ENCODE assay signal across 8 cellular contexts in the genomic region with DNA sequence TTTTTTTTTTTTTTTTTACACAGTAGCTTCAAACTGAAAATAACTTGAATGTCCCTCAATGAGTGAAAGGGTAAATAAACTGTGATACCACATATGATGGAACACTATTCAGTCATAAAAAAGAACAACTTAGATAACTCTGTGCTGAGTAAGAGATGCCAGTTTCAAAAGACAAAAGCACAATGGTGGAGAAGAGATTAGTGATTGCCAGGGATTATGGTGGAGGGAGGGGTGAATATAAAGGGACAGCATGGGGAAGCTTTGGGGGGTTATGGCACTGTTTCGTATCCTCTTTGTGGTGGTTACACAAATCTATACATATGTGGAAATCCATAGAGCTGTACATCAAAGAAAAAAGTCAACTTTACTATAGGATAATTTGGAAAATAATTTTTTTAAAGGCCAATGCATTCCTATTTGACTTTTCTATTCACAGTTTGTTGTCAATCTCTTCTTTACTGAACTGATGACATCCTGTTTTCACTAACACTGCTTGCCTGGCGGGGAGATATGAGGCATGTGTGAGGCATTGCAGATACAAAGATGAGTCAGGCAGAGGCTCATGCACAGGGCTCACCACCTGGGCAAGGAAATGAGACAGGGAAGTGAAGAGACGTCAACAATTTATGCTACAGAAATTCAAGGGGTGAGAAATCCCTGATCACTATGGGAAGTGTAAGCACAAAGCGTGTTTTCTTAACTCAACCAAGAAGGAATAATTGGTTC.
DNase-seq lines count a peak whose midpoint lies in the region; ATAC-seq, FAIRE-seq and TF ChIP-seq lines count a peak whose summit lies in the region.

No MANE protein-coding gene starts in this region.

- H3K36me3 ChIP-seq in keratinocyte (ENCODE audit: control insufficient read depth in 2 of 2, extremely low read depth in 1 of 2, insufficient read depth in 2 of 2, low read length in 2 of 2), result no peaks in the 10 kb centered on the region
- no peaks in the 10 kb centered on the region for H3K36me3 ChIP-seq in WERI-Rb-1

- no peaks in the 10 kb centered on the region for H3K79me2 ChIP-seq in keratinocyte (ENCODE audit: control insufficient read depth, insufficient read depth, low read length)

- H3K4me1 ChIP-seq in keratinocyte (ENCODE audit: control insufficient read depth, extremely low read depth, insufficient read depth, low read length), result peaks cover 32% of the 10 kb centered on the region

- no peak for TF ChIP-seq CTCF in GM10248 (IDR thresholded peaks at IDR 0.05; ENCODE audit: control extremely low read depth, extremely low read depth, low read depth, missing control alignments)
- no peak for TF ChIP-seq CTCF in keratinocyte (optimal IDR thresholded peaks at IDR 0.05 in 1 of 3, IDR thresholded peaks at IDR 0.05 in 1 of 3, conservative IDR thresholded peaks at IDR 0.05 in 1 of 3; ENCODE audit: extremely low read depth in 1 of 3, insufficient read depth in 2 of 3, low read length in 3 of 3)
- TF ChIP-seq CTCF in WERI-Rb-1 (IDR thresholded peaks at IDR 0.05; ENCODE audit: low read depth, low read length), result no peak

- H3K4me3 Mint-ChIP-seq in activated T-cell treated with anti-CD3 and anti-CD28 coated beads, Interleukin-2, amount 50 U/mL, for 72 hours, result peak overlapping the region; percentile 19 to 79
- H3K4me3 Mint-ChIP-seq in stimulated activated effector memory CD8-positive, alpha-beta T cell treated with anti-CD3 and anti-CD28 coated beads, Interleukin-12 subunit alpha, Interleukin-12 subunit beta, amount 100 ng/mL, for 72 hours, result peak overlapping the region; percentile 2

- H3K9me3 ChIP-seq in keratinocyte (ENCODE audit: control insufficient read depth, low read depth, low read length), result no peaks in the 10 kb centered on the region
- no peaks in the 10 kb centered on the region for H3K9me3 ChIP-seq in WERI-Rb-1 (ENCODE audit: severe bottlenecking)

- H3K9ac ChIP-seq in keratinocyte (ENCODE audit: control insufficient read depth, extremely low read depth, insufficient read depth, low read length), result peak overlapping the region; percentile 71

- H3K27ac ChIP-seq in keratinocyte (ENCODE audit: control insufficient read depth, insufficient read depth, low read length) (peak overlapping the region; percentile 96), WERI-Rb-1 (no peak overlapping the region)

- peak; percentile 91 to 92 for ATAC-seq in activated T-cell treated with anti-CD3 and anti-CD28 coated beads, Interleukin-2, amount 50 U/mL, for 72 hours (replicated peaks in 1 of 2)
- ATAC-seq in stimulated activated effector memory CD8-positive, alpha-beta T cell treated with anti-CD3 and anti-CD28 coated beads, Interleukin-12 subunit alpha, Interleukin-12 subunit beta, amount 100 ng/mL, for 72 hours, result peak; percentile 94

- no peaks in the 10 kb centered on the region for H4K20me1 ChIP-seq in keratinocyte (ENCODE audit: control insufficient read depth, extremely low read depth, insufficient read depth, low read length)

- H3K4me2 ChIP-seq in keratinocyte (ENCODE audit: control insufficient read depth, extremely low read depth, insufficient read depth, low read depth, low read length), result peak overlapping the region; percentile 59

- dilution Hi-C loops in keratinocyte (cut with MboI; ENCODE audit: extremely low pct_ligation_motif_present, low sequenced_read_pairs), result no loop called here

- peaks cover 0 to 2% of the 10 kb centered on the region in 2 donors for H3K36me3 Mint-ChIP-seq in activated T-cell treated with anti-CD3 and anti-CD28 coated beads, Interleukin-2, amount 50 U/mL, for 72 hours (ENCODE audit: insufficient read depth in 2 of 2)
- H3K36me3 Mint-ChIP-seq in stimulated activated effector memory CD8-positive, alpha-beta T cell treated with anti-CD3 and anti-CD28 coated beads, Interleukin-12 subunit alpha, Interleukin-12 subunit beta, amount 100 ng/mL, for 72 hours, result no peaks in the 10 kb centered on the region

- H3K9me1 ChIP-seq in keratinocyte (ENCODE audit: control insufficient read depth, extremely low read depth, insufficient read depth, low read length), result no peaks in the 10 kb centered on the region

- POLR2A ChIA-PET in GM10248 (lab: Yijun Ruan, JAX), result no interaction called here

- H3K27me3 Mint-ChIP-seq in activated T-cell treated with anti-CD3 and anti-CD28 coated beads, Interleukin-2, amount 50 U/mL, for 72 hours (ENCODE audit: low read depth), result peaks cover 20% of the 10 kb centered on the region

- no peaks in the 10 kb centered on the region for H3K27me3 ChIP-seq in keratinocyte (ENCODE audit: control insufficient read depth, extremely low read depth, insufficient read depth, low read length)
- H3K27me3 ChIP-seq in WERI-Rb-1 (ENCODE audit: insufficient read depth, low read depth, severe bottlenecking), result no peaks in the 10 kb centered on the region

- H3K27ac Mint-ChIP-seq in activated T-cell treated with anti-CD3 and anti-CD28 coated beads, Interleukin-2, amount 50 U/mL, for 72 hours, result peak overlapping the region; percentile 88
- peak overlapping the region; percentile 82 for H3K27ac Mint-ChIP-seq in stimulated activated effector memory CD8-positive, alpha-beta T cell treated with anti-CD3 and anti-CD28 coated beads, Interleukin-12 subunit alpha, Interleukin-12 subunit beta, amount 100 ng/mL, for 72 hours

- peak overlapping the region; percentile 10 for H2AFZ ChIP-seq in keratinocyte (ENCODE audit: control insufficient read depth, low read length)

- peaks cover 41% of the 10 kb centered on the region for H3K4me1 Mint-ChIP-seq in activated T-cell treated with anti-CD3 and anti-CD28 coated beads, Interleukin-2, amount 50 U/mL, for 72 hours (ENCODE audit: low read depth)
- peaks cover 18% of the 10 kb centered on the region for H3K4me1 Mint-ChIP-seq in stimulated activated effector memory CD8-positive, alpha-beta T cell treated with anti-CD3 and anti-CD28 coated beads, Interleukin-12 subunit alpha, Interleukin-12 subunit beta, amount 100 ng/mL, for 72 hours

- H3K9me3 Mint-ChIP-seq in activated T-cell treated with anti-CD3 and anti-CD28 coated beads, Interleukin-2, amount 50 U/mL, for 72 hours, result no peaks in the 10 kb centered on the region
- H3K9me3 Mint-ChIP-seq in stimulated activated effector memory CD8-positive, alpha-beta T cell treated with anti-CD3 and anti-CD28 coated beads, Interleukin-12 subunit alpha, Interleukin-12 subunit beta, amount 100 ng/mL, for 72 hours, result no peaks in the 10 kb centered on the region

- H3K4me3 ChIP-seq in keratinocyte (ENCODE audit: control insufficient read depth in 2 of 3, extremely low read depth in 1 of 3, insufficient read depth in 2 of 3, low read depth in 1 of 3, low read length in 3 of 3) (peak overlapping the region in 1 of 3 experiments; percentile 13), WERI-Rb-1 (ENCODE audit: low read depth, low read length) (no peak overlapping the region)

- FAIRE-seq in keratinocyte (lab: Jason Lieb, UNC), result peak; percentile 98

- DNase-seq in GM10248 (ENCODE audit: extremely low spot score) (peak; percentile 13), HCEC 1CT (peak; percentile 94), NCI-H226 (peak; percentile 84), keratinocyte (ENCODE audit: low read depth, low spot score) (peak; percentile 81), NCI-H1694 treated with DMSO at 0.1 percent for 48 hours (lab: John Stamatoyannopoulos, UW) (no peak), WERI-Rb-1 (no peak)
- peak; percentile 78 to 82 for DNase-seq in activated T-cell treated with anti-CD3 and anti-CD28 coated beads, Interleukin-2, amount 50 U/mL, for 72 hours
- DNase-seq in stimulated activated effector memory CD8-positive, alpha-beta T cell treated with anti-CD3 and anti-CD28 coated beads, Interleukin-12 subunit alpha, Interleukin-12 subunit beta, amount 100 ng/mL, for 72 hours (ENCODE audit: low spot score in 2 of 2), result peak; percentile 26 to 73

- CTCF ChIA-PET in GM10248 (lab: Yijun Ruan, JAX), result no interaction called here

Comparison
In these comparisons a context has a peak if more than half of its experiments do, and no peak if none do; other contexts are left out.
1. DNase-seq: peak in GM10248 (single experiment), HCEC 1CT (single experiment), NCI-H226 (single experiment), activated T-cell treated with anti-CD3 and anti-CD28 coated beads, Interleukin-2, amount 50 U/mL, for 72 hours (2 of 2), keratinocyte (single experiment) and stimulated activated effector memory CD8-positive, alpha-beta T cell treated with anti-CD3 and anti-CD28 coated beads, Interleukin-12 subunit alpha, Interleukin-12 subunit beta, amount 100 ng/mL, for 72 hours (2 of 2); none in NCI-H1694 treated with DMSO at 0.1 percent for 48 hours (single experiment) and WERI-Rb-1 (single experiment).